Comparison of ENCODE assay signal across 1 cellular context in genomic region chr19:35748106-35749020, GRCh38.
TF ChIP-seq lines count a peak whose summit lies in the region.

Gene LIN37 (plus strand): TSS chr19:35748576. CDS start chr19:35748725, 149 bp downstream.

TF ChIP-seq in HepG2, 621 proteins besides CTCF, POLR2A, EP300 and RAD21 (continued from another document and continues in another):
- TF ChIP-seq GMEB2 (CRISPR knock-in tag; IDR thresholded peaks at IDR 0.05; ENCODE audit: low read depth): peak; percentile 54; the same call in 1 of the 2 replicates
- TF ChIP-seq CHD2 (IDR thresholded peaks at IDR 0.05; ENCODE audit: low read depth, low read length): peak; percentile 97
- TF ChIP-seq NFIB (CRISPR knock-in tag; IDR thresholded peaks at IDR 0.05; ENCODE audit: borderline replicate concordance): no peak
- no peak for TF ChIP-seq TCF7 (IDR thresholded peaks at IDR 0.05; ENCODE audit: low read depth)
- no peak for TF ChIP-seq NKX3-1 (CRISPR knock-in tag; IDR thresholded peaks at IDR 0.05)
- TF ChIP-seq HMGA1 (CRISPR knock-in tag; conservative IDR thresholded peaks at IDR 0.05): no peak
- TF ChIP-seq KDM6A (CRISPR knock-in tag; IDR thresholded peaks at IDR 0.05; ENCODE audit: low read depth): 0 out of 2 replicates have a peak, but pooled peaks have one; percentile 20
- TF ChIP-seq, protein P1, sequence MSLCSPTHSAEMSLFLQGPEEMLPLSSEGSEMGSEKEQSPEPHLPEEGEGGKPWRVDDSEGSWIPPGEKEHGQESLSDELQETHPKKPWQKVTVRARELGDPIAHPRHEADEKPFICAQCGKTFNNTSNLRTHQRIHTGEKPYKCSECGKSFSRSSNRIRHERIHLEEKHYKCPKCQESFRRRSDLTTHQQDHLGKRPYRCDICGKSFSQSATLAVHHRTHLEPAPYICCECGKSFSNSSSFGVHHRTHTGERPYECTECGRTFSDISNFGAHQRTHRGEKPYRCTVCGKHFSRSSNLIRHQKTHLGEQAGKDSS (CRISPR knock-in tag; IDR thresholded peaks at IDR 0.05; ENCODE audit: borderline replicate concordance, low read depth): no peak
- no peak for TF ChIP-seq ZBTB2 (CRISPR knock-in tag; IDR thresholded peaks at IDR 0.05; ENCODE audit: low read depth)
- no peak for TF ChIP-seq SMARCE1 (IDR thresholded peaks at IDR 0.05; ENCODE audit: borderline replicate concordance)
- TF ChIP-seq CCAR2 (optimal IDR thresholded peaks at IDR 0.05; ENCODE audit: low read depth, low read length): no peak
- TF ChIP-seq PHF8 (CRISPR knock-in tag; IDR thresholded peaks at IDR 0.05): peak; percentile 89
- TF ChIP-seq SRSF9 (IDR thresholded peaks at IDR 0.05; ENCODE audit: borderline replicate concordance, insufficient read depth, low read depth, low read length, poor library complexity, severe bottlenecking): no peak
- TF ChIP-seq ZNF83 (CRISPR knock-in tag; IDR thresholded peaks at IDR 0.05; ENCODE audit: borderline replicate concordance): no peak
- TF ChIP-seq ZNF260 (CRISPR knock-in tag; IDR thresholded peaks at IDR 0.05; ENCODE audit: borderline replicate concordance, low read depth): no peak
- TF ChIP-seq ADNP (CRISPR knock-in tag; IDR thresholded peaks at IDR 0.05): no peak
- no peak for TF ChIP-seq ZNF724P (CRISPR knock-in tag; IDR thresholded peaks at IDR 0.05; ENCODE audit: borderline replicate concordance)
- TF ChIP-seq JUNB (CRISPR knock-in tag; IDR thresholded peaks at IDR 0.05; ENCODE audit: borderline replicate concordance): no peak
- TF ChIP-seq E2F2 (CRISPR knock-in tag; IDR thresholded peaks at IDR 0.05; ENCODE audit: borderline replicate concordance): no peak
- TF ChIP-seq SNAI1 (CRISPR knock-in tag; IDR thresholded peaks at IDR 0.05; ENCODE audit: borderline replicate concordance): no peak
- TF ChIP-seq, protein P2, sequence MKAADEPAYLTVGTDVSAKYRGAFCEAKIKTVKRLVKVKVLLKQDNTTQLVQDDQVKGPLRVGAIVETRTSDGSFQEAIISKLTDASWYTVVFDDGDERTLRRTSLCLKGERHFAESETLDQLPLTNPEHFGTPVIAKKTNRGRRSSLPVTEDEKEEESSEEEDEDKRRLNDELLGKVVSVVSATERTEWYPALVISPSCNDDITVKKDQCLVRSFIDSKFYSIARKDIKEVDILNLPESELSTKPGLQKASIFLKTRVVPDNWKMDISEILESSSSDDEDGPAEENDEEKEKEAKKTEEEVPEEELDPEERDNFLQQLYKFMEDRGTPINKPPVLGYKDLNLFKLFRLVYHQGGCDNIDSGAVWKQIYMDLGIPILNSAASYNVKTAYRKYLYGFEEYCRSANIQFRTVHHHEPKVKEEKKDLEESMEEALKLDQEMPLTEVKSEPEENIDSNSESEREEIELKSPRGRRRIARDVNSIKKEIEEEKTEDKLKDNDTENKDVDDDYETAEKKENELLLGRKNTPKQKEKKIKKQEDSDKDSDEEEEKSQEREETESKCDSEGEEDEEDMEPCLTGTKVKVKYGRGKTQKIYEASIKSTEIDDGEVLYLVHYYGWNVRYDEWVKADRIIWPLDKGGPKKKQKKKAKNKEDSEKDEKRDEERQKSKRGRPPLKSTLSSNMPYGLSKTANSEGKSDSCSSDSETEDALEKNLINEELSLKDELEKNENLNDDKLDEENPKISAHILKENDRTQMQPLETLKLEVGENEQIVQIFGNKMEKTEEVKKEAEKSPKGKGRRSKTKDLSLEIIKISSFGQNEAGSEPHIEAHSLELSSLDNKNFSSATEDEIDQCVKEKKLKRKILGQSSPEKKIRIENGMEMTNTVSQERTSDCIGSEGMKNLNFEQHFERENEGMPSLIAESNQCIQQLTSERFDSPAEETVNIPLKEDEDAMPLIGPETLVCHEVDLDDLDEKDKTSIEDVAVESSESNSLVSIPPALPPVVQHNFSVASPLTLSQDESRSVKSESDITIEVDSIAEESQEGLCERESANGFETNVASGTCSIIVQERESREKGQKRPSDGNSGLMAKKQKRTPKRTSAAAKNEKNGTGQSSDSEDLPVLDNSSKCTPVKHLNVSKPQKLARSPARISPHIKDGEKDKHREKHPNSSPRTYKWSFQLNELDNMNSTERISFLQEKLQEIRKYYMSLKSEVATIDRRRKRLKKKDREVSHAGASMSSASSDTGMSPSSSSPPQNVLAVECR (CRISPR knock-in tag; IDR thresholded peaks at IDR 0.05; ENCODE audit: borderline replicate concordance): peak; percentile 89
- TF ChIP-seq MTF1 (CRISPR knock-in tag; IDR thresholded peaks at IDR 0.05): no peak
- no peak for TF ChIP-seq ZNF30 (CRISPR knock-in tag; IDR thresholded peaks at IDR 0.05)
- no peak for TF ChIP-seq TBP (CRISPR knock-in tag; IDR thresholded peaks at IDR 0.05)
- TF ChIP-seq JUN (CRISPR knock-in tag; IDR thresholded peaks at IDR 0.05): no peak
- no peak for TF ChIP-seq ZFP37 (CRISPR knock-in tag; IDR thresholded peaks at IDR 0.05; ENCODE audit: borderline replicate concordance)
- peak; percentile 93 for TF ChIP-seq GATAD1 (CRISPR knock-in tag; IDR thresholded peaks at IDR 0.05)
- TF ChIP-seq REST (IDR thresholded peaks at IDR 0.05; ENCODE audit: borderline replicate concordance in 1 of 2, low read depth in 1 of 2, low read length in 2 of 2): peak in 1 of 2 experiments; percentile 53; a peak in 1 of 4 replicates
- no peak for TF ChIP-seq IKZF1 (IDR thresholded peaks at IDR 0.05)
- TF ChIP-seq FLYWCH1 (CRISPR knock-in tag; IDR thresholded peaks at IDR 0.05): no peak
- TF ChIP-seq CREB3 (CRISPR knock-in tag; IDR thresholded peaks at IDR 0.05): no peak
- TF ChIP-seq, protein P3, sequence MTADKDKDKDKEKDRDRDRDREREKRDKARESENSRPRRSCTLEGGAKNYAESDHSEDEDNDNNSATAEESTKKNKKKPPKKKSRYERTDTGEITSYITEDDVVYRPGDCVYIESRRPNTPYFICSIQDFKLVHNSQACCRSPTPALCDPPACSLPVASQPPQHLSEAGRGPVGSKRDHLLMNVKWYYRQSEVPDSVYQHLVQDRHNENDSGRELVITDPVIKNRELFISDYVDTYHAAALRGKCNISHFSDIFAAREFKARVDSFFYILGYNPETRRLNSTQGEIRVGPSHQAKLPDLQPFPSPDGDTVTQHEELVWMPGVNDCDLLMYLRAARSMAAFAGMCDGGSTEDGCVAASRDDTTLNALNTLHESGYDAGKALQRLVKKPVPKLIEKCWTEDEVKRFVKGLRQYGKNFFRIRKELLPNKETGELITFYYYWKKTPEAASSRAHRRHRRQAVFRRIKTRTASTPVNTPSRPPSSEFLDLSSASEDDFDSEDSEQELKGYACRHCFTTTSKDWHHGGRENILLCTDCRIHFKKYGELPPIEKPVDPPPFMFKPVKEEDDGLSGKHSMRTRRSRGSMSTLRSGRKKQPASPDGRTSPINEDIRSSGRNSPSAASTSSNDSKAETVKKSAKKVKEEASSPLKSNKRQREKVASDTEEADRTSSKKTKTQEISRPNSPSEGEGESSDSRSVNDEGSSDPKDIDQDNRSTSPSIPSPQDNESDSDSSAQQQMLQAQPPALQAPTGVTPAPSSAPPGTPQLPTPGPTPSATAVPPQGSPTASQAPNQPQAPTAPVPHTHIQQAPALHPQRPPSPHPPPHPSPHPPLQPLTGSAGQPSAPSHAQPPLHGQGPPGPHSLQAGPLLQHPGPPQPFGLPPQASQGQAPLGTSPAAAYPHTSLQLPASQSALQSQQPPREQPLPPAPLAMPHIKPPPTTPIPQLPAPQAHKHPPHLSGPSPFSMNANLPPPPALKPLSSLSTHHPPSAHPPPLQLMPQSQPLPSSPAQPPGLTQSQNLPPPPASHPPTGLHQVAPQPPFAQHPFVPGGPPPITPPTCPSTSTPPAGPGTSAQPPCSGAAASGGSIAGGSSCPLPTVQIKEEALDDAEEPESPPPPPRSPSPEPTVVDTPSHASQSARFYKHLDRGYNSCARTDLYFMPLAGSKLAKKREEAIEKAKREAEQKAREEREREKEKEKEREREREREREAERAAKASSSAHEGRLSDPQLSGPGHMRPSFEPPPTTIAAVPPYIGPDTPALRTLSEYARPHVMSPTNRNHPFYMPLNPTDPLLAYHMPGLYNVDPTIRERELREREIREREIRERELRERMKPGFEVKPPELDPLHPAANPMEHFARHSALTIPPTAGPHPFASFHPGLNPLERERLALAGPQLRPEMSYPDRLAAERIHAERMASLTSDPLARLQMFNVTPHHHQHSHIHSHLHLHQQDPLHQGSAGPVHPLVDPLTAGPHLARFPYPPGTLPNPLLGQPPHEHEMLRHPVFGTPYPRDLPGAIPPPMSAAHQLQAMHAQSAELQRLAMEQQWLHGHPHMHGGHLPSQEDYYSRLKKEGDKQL (CRISPR knock-in tag; IDR thresholded peaks at IDR 0.05; ENCODE audit: low read depth): no peak
- TF ChIP-seq DR1 (CRISPR knock-in tag; IDR thresholded peaks at IDR 0.05): 0 out of 2 replicates have a peak, but pooled peaks have one; percentile 52
